15 cellular contexts compared by ENCODE assay signal in the genomic region with DNA sequence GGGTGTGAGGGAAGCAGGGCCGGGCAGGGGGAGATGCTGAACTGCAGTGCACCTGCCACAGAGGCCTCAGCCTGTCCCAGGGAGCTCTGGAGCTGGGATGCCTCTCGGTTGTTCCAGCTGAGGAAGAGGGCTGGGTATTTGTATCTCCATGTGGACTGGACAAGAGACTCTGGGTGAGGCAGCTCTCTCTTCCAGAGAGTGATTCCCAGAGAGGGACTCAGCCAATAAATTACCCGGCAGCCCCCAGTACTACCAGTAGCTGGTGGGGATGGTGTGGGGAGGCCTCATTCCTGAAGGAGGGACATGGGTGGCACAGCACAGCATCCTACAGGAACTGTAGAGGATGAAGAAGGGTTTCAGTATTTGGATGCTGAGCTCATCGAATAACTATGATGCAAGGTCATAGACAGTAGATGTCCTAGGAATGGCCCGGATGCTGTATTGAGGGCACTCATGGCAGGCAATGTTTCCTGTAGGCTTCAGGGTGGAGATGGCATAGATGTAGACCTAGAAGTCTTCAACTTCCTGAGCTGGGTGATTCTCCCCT. TPM values are rescaled to one million over a fixed set of nuclear protein-coding genes. Genes with fewer than 3 reads are reported as not detected.
DNase-seq lines count a peak whose midpoint lies in the region; ATAC-seq and TF ChIP-seq lines count a peak whose summit lies in the region.
"Had no signal": no experiment of that assay in that cellular context is flagged by ENCODE, and none has a peak within 500 bp of the region (broad histone marks: within the 10 kb centered on the region; RNA-seq: fewer than 3 reads in every experiment).

No MANE protein-coding gene starts in this region.

- no peaks in the 10 kb centered on the region for H3K9me3 ChIP-seq in esophagus muscularis mucosa
- H3K9me3 ChIP-seq: uterus had no signal

- TF ChIP-seq EP300 in esophagus muscularis mucosa (IDR thresholded peaks at IDR 0.05): no peak

- H3K4me1 ChIP-seq in esophagus muscularis mucosa (no peaks in the 10 kb centered on the region), rectal smooth muscle tissue (ENCODE audit: control insufficient read depth, insufficient read depth, low read length) (no peaks in the 10 kb centered on the region)
- H3K4me1 ChIP-seq: uterus had no signal

- 72% methylated on average over 5 of the region's 5 CpGs for WGBS in esophagus muscularis mucosa

- peak; percentile 66 for DNase-seq in GM03348 (ENCODE audit: low spot score)
- peak; percentile 47 to 52 for DNase-seq in Kasumi-1 (lab: John Stamatoyannopoulos, UW)
- DNase-seq in esophagus muscularis mucosa (ENCODE audit: extremely low spot score): no peak
- no peak for DNase-seq in HUDEP-2 (lab: John Stamatoyannopoulos, UW; ENCODE audit: unreplicated experiment in 76 of 76)
- no peak for DNase-seq in GM13976 (ENCODE audit: low spot score)
- DNase-seq in NCI-H524 (lab: John Stamatoyannopoulos, UW): no peak
- DNase-seq: activated T-cell treated with anti-CD3 and anti-CD28 coated beads, Interleukin-2, amount 50 U/mL, for 72 hours; DND-41; effector CD8-positive, alpha-beta T cell; left cardiac atrium; NCI-H187 treated with DMSO at 0.1 percent for 48 hours; uterus had no signal

- no peak overlapping the region for H3K9ac ChIP-seq in rectal smooth muscle tissue (ENCODE audit: low read length)

- intact Hi-C loops in esophagus muscularis mucosa (cut with DNase I): no loop called here

- TF ChIP-seq CTCF in esophagus muscularis mucosa (IDR thresholded peaks at IDR 0.05): no peak
- no peak for TF ChIP-seq CTCF in GM13976 (IDR thresholded peaks at IDR 0.05; ENCODE audit: borderline replicate concordance, control extremely low read depth, extremely low read depth, insufficient read depth, missing control alignments)

- no peak for ATAC-seq in GM21576 (IDR thresholded peaks at IDR 0.05; ENCODE audit: unreplicated experiment)

- in situ Hi-C loops in GM13976 (cut with MboI; ENCODE audit: low sequenced_read_pairs, unreplicated experiment): loop anchor here (10.0 kb wide), 2 partner anchors 122 to 232 kb away; partner anchors contain the start of gene C6orf89

- peak overlapping the region in 1 of 4 donors; percentile 2 for H3K27ac ChIP-seq in esophagus muscularis mucosa (replicated peaks in 1 of 4)
- no peak overlapping the region for H3K27ac ChIP-seq in rectal smooth muscle tissue (ENCODE audit: low read depth, low read length)
- H3K27ac ChIP-seq: SK-N-MC, uterus had no signal

- H3K27me3 ChIP-seq in esophagus muscularis mucosa (no peaks in the 10 kb centered on the region), rectal smooth muscle tissue (ENCODE audit: control insufficient read depth, insufficient read depth, low read length) (no peaks in the 10 kb centered on the region)
- H3K27me3 ChIP-seq: uterus had no signal

- H3K36me3 ChIP-seq in esophagus muscularis mucosa: no peaks in the 10 kb centered on the region
- no peaks in the 10 kb centered on the region for H3K36me3 ChIP-seq in rectal smooth muscle tissue (ENCODE audit: control insufficient read depth, insufficient read depth, low read length)
- H3K36me3 ChIP-seq: uterus had no signal

- TF ChIP-seq POLR2A in esophagus muscularis mucosa (IDR thresholded peaks at IDR 0.05; ENCODE audit: low read depth): no peak

- H3K4me3 ChIP-seq in esophagus muscularis mucosa: peak overlapping the region; percentile 29 to 49 (median 34)
- peak overlapping the region; percentile 51 for H3K4me3 ChIP-seq in rectal smooth muscle tissue (ENCODE audit: low read length)
- H3K4me3 ChIP-seq: SK-N-MC, uterus had no signal

RNA-seq across cellular contexts. Expression of gene FGD2, which starts 1.4 kb away (rescaled TPM):
- total RNA-seq in esophagus muscularis mucosa: 10 to 100 TPM; 13.9 to 23.1 (median 19.3) TPM

RNA-seq across cellular contexts. Expression of gene MTCH1, which starts 20.9 kb away (rescaled TPM):
- 100 to 1,000 TPM; 205 to 258 (median 232) TPM for total RNA-seq in esophagus muscularis mucosa

RNA-seq across cellular contexts. Expression of gene PI16, which starts 52.3 kb away (rescaled TPM):
- total RNA-seq in esophagus muscularis mucosa: 10 to 100 TPM; 44.8 to 64.3 (median 56.9) TPM

Comparison
In these comparisons a context has a peak if more than half of its experiments do, and no peak if none do; other contexts are left out.
1. DNase-seq: peak in GM03348 (single experiment) and Kasumi-1 (2 of 2); none in esophagus muscularis mucosa (single experiment), HUDEP-2 (0 of 76), GM13976 (single experiment) and NCI-H524 (0 of 2).